In genomic region chr21:20994790-20995189, GRCh38 we compare ENCODE assay signal across 32 cellular contexts. TPM values are rescaled to one million over a fixed set of nuclear protein-coding genes. Genes with fewer than 3 reads are reported as not detected.
"Had no signal": no experiment of that assay in that cellular context is flagged by ENCODE, and none has a peak within 500 bp of the region (broad histone marks: within the 10 kb centered on the region; RNA-seq: fewer than 3 reads in every experiment).

No MANE protein-coding gene starts in this region.

- H3K27ac ChIP-seq: adrenal gland, ascending aorta, body of pancreas, brain microvascular endothelial cell, breast epithelium, cardiac muscle cell had no signal

- H3K36me3 ChIP-seq: adrenal gland, ascending aorta, brain microvascular endothelial cell, breast epithelium, cardiac muscle cell had no signal

- H3K27me3 ChIP-seq: adrenal gland, ascending aorta, body of pancreas, breast epithelium had no signal

- H3K4me3 ChIP-seq: adrenal gland, ascending aorta, body of pancreas, breast epithelium, cardiac muscle cell had no signal

- H3K4me1 ChIP-seq: breast epithelium had no signal

- ATAC-seq: activated naive CD4-positive, alpha-beta T cell treated with anti-CD3 and anti-CD28 coated beads, Interleukin-2, amount 50 U/mL, for 72 hours; activated naive CD8-positive, alpha-beta T cell treated with anti-CD3 and anti-CD28 coated beads, Interleukin-2, amount 50 U/mL, for 24 hours; activated T-cell treated with anti-CD3 and anti-CD28 coated beads, Interleukin-2, amount 50 U/mL, for 4 hours; activated T-cell treated with anti-CD3 and anti-CD28 coated beads, Interleukin-2, amount 50 U/mL, for 72 hours; activated T-helper 17 cell treated with anti-CD3 and anti-CD28 coated beads, Interleukin-2, amount 50 U/mL, for 72 hours; body of pancreas had no signal

- DNase-seq: activated effector memory CD4-positive, alpha-beta T cell treated with anti-CD3 and anti-CD28 coated beads, Interleukin-2, amount 50 U/mL, for 16 hours; activated effector memory CD4-positive, alpha-beta T cell treated with Interleukin-2 at 50 U/mL for 16 hours; activated gamma-delta T cell; activated gamma-delta T cell treated with Interleukin-2 at 50 U/mL for 16 hours; activated naive CD4-positive, alpha-beta T cell; activated naive CD4-positive, alpha-beta T cell treated with anti-CD3 and anti-CD28 coated beads for 36 hours; activated naive CD4-positive, alpha-beta T cell treated with anti-CD3 and anti-CD28 coated beads, Interleukin-2, amount 10 ng/mL, durations not matched to agents 7 days and 5 days; activated naive CD4-positive, alpha-beta T cell treated with anti-CD3 and anti-CD28 coated beads, Interleukin-2, amount 50 U/mL, for 16 hours; activated naive CD4-positive, alpha-beta T cell treated with Interleukin-2 at 50 U/mL for 16 hours; activated naive CD8-positive, alpha-beta T cell treated with anti-CD3 and anti-CD28 coated beads for 36 hours; activated naive CD8-positive, alpha-beta T cell treated with anti-CD3 and anti-CD28 coated beads, Interleukin-2, amount 10 ng/mL, durations not matched to agents 7 days and 5 days; activated naive CD8-positive, alpha-beta T cell treated with anti-CD3 and anti-CD28 coated beads, Interleukin-2, amount 50 U/mL, for 24 hours; activated T-cell treated with anti-CD3 and anti-CD28 coated beads, Interleukin-2, amount 50 U/mL, for 24 hours; activated T-cell treated with anti-CD3 and anti-CD28 coated beads, Interleukin-2, amount 50 U/mL, for 4 hours; activated T-cell treated with anti-CD3 and anti-CD28 coated beads, Interleukin-2, amount 50 U/mL, for 48 hours; activated T-cell treated with anti-CD3 and anti-CD28 coated beads, Interleukin-2, amount 50 U/mL, for 72 hours; adrenal gland; amniotic stem cell; amygdala; anterior cingulate cortex; aorta; body of pancreas; brain microvascular endothelial cell; central memory CD4-positive, alpha-beta T cell; cerebellar nuclear complex had no signal

RNA-seq across cellular contexts. Expression of gene NCAM2, which starts 3.4 kb away (rescaled TPM):
- total RNA-seq: activated naive CD4-positive, alpha-beta T cell treated with anti-CD3 and anti-CD28 coated beads for 36 hours; activated naive CD4-positive, alpha-beta T cell treated with anti-CD3 and anti-CD28 coated beads, Interleukin-2, amount 50 U/mL, for 72 hours; activated naive CD8-positive, alpha-beta T cell treated with anti-CD3 and anti-CD28 coated beads for 36 hours; activated naive CD8-positive, alpha-beta T cell treated with anti-CD3 and anti-CD28 coated beads, Interleukin-2, amount 10 ng/mL, durations not matched to agents 7 days and 5 days; activated T-cell treated with anti-CD3 and anti-CD28 coated beads, Interleukin-2, amount 50 U/mL, for 4 hours; activated T-cell treated with anti-CD3 and anti-CD28 coated beads, Interleukin-2, amount 50 U/mL, for 72 hours; activated T-helper 1 cell treated with anti-CD3 and anti-CD28 coated beads, Interleukin-12 subunit alpha, Interleukin-12 subunit beta, Interleukin-2, Interleukin-4 antibody, amounts not matched to agents 30 ng/mL and 10 ng/mL and 1 ng/mL, durations not matched to agents 14 hours and 24 hours and 36 hours; activated T-helper 17 cell treated with anti-CD3 and anti-CD28 coated beads, Interleukin-2, amount 50 U/mL, for 72 hours; activated T-helper 2 cell treated with anti-CD3 and anti-CD28 coated beads, Interferon-gamma antibody, Interleukin-2, Interleukin-4, amounts not matched to agents 10 μg/mL and 5 μg/mL and 100 μg/mL, durations not matched to agents 14 hours and 24 hours and 36 hours had no signal
